Comparison of ENCODE assay signal across 18 cellular contexts in the genomic region with DNA sequence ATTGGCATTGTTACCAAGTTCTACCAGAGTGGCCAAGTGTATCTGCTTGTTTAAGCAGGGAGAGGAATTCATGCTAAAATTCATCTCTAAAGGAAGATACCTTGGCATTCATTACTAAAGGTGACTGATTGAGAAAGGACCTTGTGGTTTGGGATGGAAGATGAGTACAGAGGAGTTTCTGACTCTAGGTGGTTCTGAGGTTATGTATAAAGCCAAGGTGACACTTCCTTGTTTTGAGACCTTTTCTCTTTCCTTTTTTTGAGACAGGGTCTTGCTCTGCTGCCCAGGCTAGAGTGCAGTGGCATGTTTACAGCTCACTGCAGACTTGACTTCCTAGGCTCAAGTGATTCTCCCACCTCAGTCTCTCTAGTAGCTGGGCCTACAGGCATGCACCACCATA. TPM values are rescaled to one million over a fixed set of nuclear protein-coding genes. Genes with fewer than 3 reads are reported as not detected.
A peak's percentile ranks its signal among the peaks of the same experiment; 100 is the strongest.
DNase-seq lines count a peak whose midpoint lies in the region; ATAC-seq and TF ChIP-seq lines count a peak whose summit lies in the region.
"Had no signal": no experiment of that assay in that cellular context is flagged by ENCODE, and none has a peak within 500 bp of the region (broad histone marks: within the 10 kb centered on the region; RNA-seq: fewer than 3 reads in every experiment).

No MANE protein-coding gene starts in this region.

- peaks cover 25% of the 10 kb centered on the region for H3K4me1 Mint-ChIP-seq in activated T-cell treated with anti-CD3 and anti-CD28 coated beads, Interleukin-2, amount 50 U/mL, for 72 hours (ENCODE audit: low read depth)
- peaks cover 20 to 35% of the 10 kb centered on the region in 2 donors for H3K4me1 Mint-ChIP-seq in effector memory CD8-positive, alpha-beta T cell (ENCODE audit: low read depth in 2 of 2)
- H3K4me1 Mint-ChIP-seq in stimulated activated naive CD8-positive, alpha-beta T cell treated with anti-CD3 and anti-CD28 coated beads, Interleukin-15, Interleukin-2, amounts not matched to agents 100 ng/mL and 50 ng/mL, for 24 hours (ENCODE audit: low read depth): peaks cover 46% of the 10 kb centered on the region

- peaks cover 0 to 3% of the 10 kb centered on the region in 2 donors for H3K36me3 Mint-ChIP-seq in activated T-cell treated with anti-CD3 and anti-CD28 coated beads, Interleukin-2, amount 50 U/mL, for 72 hours (ENCODE audit: insufficient read depth in 2 of 2)
- peaks cover 20% of the 10 kb centered on the region for H3K36me3 Mint-ChIP-seq in effector memory CD8-positive, alpha-beta T cell (ENCODE audit: insufficient read depth)
- H3K36me3 Mint-ChIP-seq in stimulated activated naive CD8-positive, alpha-beta T cell treated with anti-CD3 and anti-CD28 coated beads, Interleukin-15, Interleukin-2, amounts not matched to agents 100 ng/mL and 50 ng/mL, for 24 hours (ENCODE audit: low read depth): peaks cover 13% of the 10 kb centered on the region

- DNase-seq in activated T-cell treated with anti-CD3 and anti-CD28 coated beads, Interleukin-2, amount 50 U/mL, for 72 hours: no peak
- DNase-seq in activated T-cell treated with anti-CD3 and anti-CD28 coated beads, Interleukin-2, amount 50 U/mL, for 1 hour: no peak
- no peak for DNase-seq in effector memory CD8-positive, alpha-beta T cell
- no peak for DNase-seq in NK-92 (lab: John Stamatoyannopoulos, UW; ENCODE audit: unreplicated experiment)
- no peak for DNase-seq in stimulated activated CD4-positive, alpha-beta T cell treated with anti-CD3 and anti-CD28 coated beads, Interleukin-4, amount 100 ng/mL, for 24 hours
- DNase-seq: activated CD4-positive, CD25-positive, alpha-beta regulatory T cell; activated effector memory CD4-positive, alpha-beta T cell treated with anti-CD3 and anti-CD28 coated beads, Interleukin-2, amount 50 U/mL, for 16 hours; amniotic stem cell; cortex of kidney; MM.1S; NCI-H1694; NCI-H748 treated with DMSO at 0.1 percent for 48 hours; occipital lobe; Right ventricle myocardium superior; stimulated activated CD4-positive, alpha-beta T cell treated with anti-CD3 and anti-CD28 coated beads, Interleukin-2, amount 100 ng/mL, for 48 hours; upper lobe of right lung had no signal

- peak overlapping the region; percentile 52 for H3K27ac Mint-ChIP-seq in activated T-cell treated with anti-CD3 and anti-CD28 coated beads, Interleukin-2, amount 50 U/mL, for 72 hours
- peak overlapping the region; percentile 76 to 81 for H3K27ac Mint-ChIP-seq in effector memory CD8-positive, alpha-beta T cell
- H3K27ac Mint-ChIP-seq in stimulated activated naive CD8-positive, alpha-beta T cell treated with anti-CD3 and anti-CD28 coated beads, Interleukin-15, Interleukin-2, amounts not matched to agents 100 ng/mL and 50 ng/mL, for 24 hours: peak overlapping the region; percentile 45

- H3K9me3 ChIP-seq in HEK293 (ENCODE audit: control insufficient read depth, insufficient read depth, low read depth, low read length): no peaks in the 10 kb centered on the region
- H3K9me3 ChIP-seq: upper lobe of right lung had no signal

- H3K9me3 Mint-ChIP-seq in activated T-cell treated with anti-CD3 and anti-CD28 coated beads, Interleukin-2, amount 50 U/mL, for 72 hours: no peaks in the 10 kb centered on the region
- H3K9me3 Mint-ChIP-seq in effector memory CD8-positive, alpha-beta T cell: no peaks in the 10 kb centered on the region
- no peaks in the 10 kb centered on the region for H3K9me3 Mint-ChIP-seq in stimulated activated naive CD8-positive, alpha-beta T cell treated with anti-CD3 and anti-CD28 coated beads, Interleukin-15, Interleukin-2, amounts not matched to agents 100 ng/mL and 50 ng/mL, for 24 hours

- CTCF ChIA-PET in HEK293 (lab: Yijun Ruan, JAX): interaction anchor here (0.5 to 1.7 kb wide), 3 partner anchors 187 to 250 kb away, joined by 3 read pairs; no protein-coding TSS in a partner anchor

- H3K4me1 ChIP-seq in HEK293 (ENCODE audit: control insufficient read depth, insufficient read depth, low read length): no peaks in the 10 kb centered on the region

- H3K4me3 Mint-ChIP-seq in activated T-cell treated with anti-CD3 and anti-CD28 coated beads, Interleukin-2, amount 50 U/mL, for 72 hours: peak overlapping the region in 1 of 2 donors; percentile 35
- peak overlapping the region in 1 of 2 donors; percentile 12 for H3K4me3 Mint-ChIP-seq in effector memory CD8-positive, alpha-beta T cell
- H3K4me3 Mint-ChIP-seq in stimulated activated naive CD8-positive, alpha-beta T cell treated with anti-CD3 and anti-CD28 coated beads, Interleukin-15, Interleukin-2, amounts not matched to agents 100 ng/mL and 50 ng/mL, for 24 hours: no peak overlapping the region

- ATAC-seq in activated T-cell treated with anti-CD3 and anti-CD28 coated beads, Interleukin-2, amount 50 U/mL, for 72 hours (replicated peaks in 1 of 2): peak; percentile 84 to 86
- peak; percentile 35 for ATAC-seq in effector memory CD8-positive, alpha-beta T cell (replicated peaks)
- ATAC-seq: upper lobe of right lung had no signal

- H3K4me3 ChIP-seq in HEK293 (ENCODE audit: low read depth, low read length): no peak overlapping the region
- H3K4me3 ChIP-seq: upper lobe of right lung had no signal

- H3K27me3 Mint-ChIP-seq in activated T-cell treated with anti-CD3 and anti-CD28 coated beads, Interleukin-2, amount 50 U/mL, for 72 hours (ENCODE audit: low read depth): no peaks in the 10 kb centered on the region
- no peaks in the 10 kb centered on the region for H3K27me3 Mint-ChIP-seq in effector memory CD8-positive, alpha-beta T cell
- no peaks in the 10 kb centered on the region for H3K27me3 Mint-ChIP-seq in stimulated activated naive CD8-positive, alpha-beta T cell treated with anti-CD3 and anti-CD28 coated beads, Interleukin-15, Interleukin-2, amounts not matched to agents 100 ng/mL and 50 ng/mL, for 24 hours

- H3K36me3 ChIP-seq in HEK293 (ENCODE audit: control insufficient read depth in 2 of 2, insufficient read depth in 1 of 2, low read length in 2 of 2): peaks cover 8% of the 10 kb centered on the region in 2 experiments

- POLR2A ChIA-PET in HEK293 (lab: Yijun Ruan, JAX): interaction anchor here (1.1 to 2.1 kb wide), 2 partner anchors 9 to 27 kb away, joined by 3 to 11 read pairs; partner anchors contain the start of gene ABHD15

- no peak for TF ChIP-seq CTCF in HEK293 (tag by site-specific recombination; IDR thresholded peaks at IDR 0.05)

- H3K27ac ChIP-seq in HEK293 (ENCODE audit: extremely low read depth, low read depth, low read length): no peak overlapping the region
- H3K27ac ChIP-seq: upper lobe of right lung had no signal

TF ChIP-seq in HEK293, 187 proteins besides CTCF, POLR2A, EP300 and RAD21:
- TF ChIP-seq ZNF121 (tag by site-specific recombination; IDR thresholded peaks at IDR 0.05): 0 out of 2 replicates have a peak, but pooled peaks have one; percentile 23
- no peak for TF ChIP-seq ZBTB10 (tag by site-specific recombination; IDR thresholded peaks at IDR 0.05)
- TF ChIP-seq ZBTB1 (tag by site-specific recombination; IDR thresholded peaks at IDR 0.05): no peak
- no peak for TF ChIP-seq ZNF223 (tag by site-specific recombination; IDR thresholded peaks at IDR 0.05)
- no peak for TF ChIP-seq ZNF530 (tag by site-specific recombination; IDR thresholded peaks at IDR 0.05; ENCODE audit: low read depth)
- no peak for TF ChIP-seq ZNF514 (tag by site-specific recombination; IDR thresholded peaks at IDR 0.05)

RNA-seq across cellular contexts. Expression of gene ABHD15, which starts 9.1 kb away (rescaled TPM):
- total RNA-seq in activated T-cell treated with anti-CD3 and anti-CD28 coated beads, Interleukin-2, amount 50 U/mL, for 72 hours: 1 to 10 TPM; 7.4 to 7.7 TPM

RNA-seq across cellular contexts. Expression of gene TP53I13, which starts 10.8 kb away (rescaled TPM):
- total RNA-seq in activated T-cell treated with anti-CD3 and anti-CD28 coated beads, Interleukin-2, amount 50 U/mL, for 72 hours: 100 to 1,000 TPM in 1 of 2 donors, 10 to 100 TPM in 1; 77.4 to 103 TPM

RNA-seq across cellular contexts. Expression of gene GIT1, which starts 31.7 kb away (rescaled TPM):
- 10 to 100 TPM; 45.0 to 47.4 TPM for total RNA-seq in activated T-cell treated with anti-CD3 and anti-CD28 coated beads, Interleukin-2, amount 50 U/mL, for 72 hours

RNA-seq across cellular contexts. Expression of gene ANKRD13B, which starts 35.2 kb away (rescaled TPM):
- total RNA-seq in activated T-cell treated with anti-CD3 and anti-CD28 coated beads, Interleukin-2, amount 50 U/mL, for 72 hours: 10 to 100 TPM in 1 of 2 donors, 1 to 10 TPM in 1; 7.9 to 13.5 TPM
